Comparison of ENCODE assay signal across 23 cellular contexts in the genomic region with DNA sequence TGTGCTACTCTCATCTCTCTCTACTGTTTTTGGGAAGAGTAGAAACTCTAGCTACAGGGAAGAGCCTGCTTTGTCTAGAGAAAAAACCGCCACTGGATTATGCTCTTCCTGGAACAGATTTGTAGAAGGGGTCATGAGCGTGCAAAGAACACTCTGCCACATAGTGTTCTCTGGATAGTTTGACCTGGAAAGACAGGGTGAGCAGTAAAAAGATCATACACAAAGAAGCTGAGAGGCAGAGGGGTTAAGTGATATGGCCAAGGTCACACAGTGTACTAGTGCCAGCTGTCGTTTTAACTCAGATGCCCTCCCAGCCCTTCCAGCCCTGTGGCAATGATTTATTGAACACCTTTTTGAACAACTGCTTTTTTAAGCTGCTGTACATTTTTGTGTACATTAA.
"Had no signal": no experiment of that assay in that cellular context is flagged by ENCODE, and none has a peak within 500 bp of the region (broad histone marks: within the 10 kb centered on the region; RNA-seq: fewer than 3 reads in every experiment).

No MANE protein-coding gene starts in this region.

- H3K27me3 ChIP-seq: brain microvascular endothelial cell, stomach, thyroid gland, upper lobe of left lung, vagina had no signal

- H3K4me1 ChIP-seq: stomach, thyroid gland, vagina had no signal

- H3K36me3 ChIP-seq: brain microvascular endothelial cell, stomach, thyroid gland, upper lobe of left lung, vagina had no signal

- H3K9me3 ChIP-seq: thyroid gland, upper lobe of left lung, vagina had no signal

- H3K4me3 ChIP-seq: stomach, thyroid gland, upper lobe of left lung, vagina had no signal

- H3K27ac ChIP-seq: brain microvascular endothelial cell, stomach, thyroid gland, upper lobe of left lung, vagina had no signal

- ATAC-seq: activated CD8-positive, alpha-beta T cell treated with anti-CD3 and anti-CD28 coated beads for 36 hours; activated T-cell treated with anti-CD3 and anti-CD28 coated beads, Interleukin-2, amount 50 U/mL, for 4 hours; activated T-helper 17 cell treated with anti-CD3 and anti-CD28 coated beads, Interleukin-2, amount 50 U/mL, for 72 hours; natural killer cell; sciatic nerve; stimulated activated naive B cell treated with anti-CD40 and anti-IgM and Interleukin-4, amounts not matched to agents 10 μg/mL and 1 μg/mL and 100 μg/mL, for 72 hours had no signal

- DNase-seq: activated B cell treated with CpG ODN at 0.5 μM for 24 hours; activated CD4-positive, alpha-beta T cell treated with anti-CD3 and anti-CD28 coated beads, Interleukin-2, amount 50 U/mL, for 1 hour; activated CD8-positive, alpha-beta T cell treated with anti-CD3 and anti-CD28 coated beads for 36 hours; activated gamma-delta T cell treated with Interleukin-2 at 50 U/mL for 16 hours; activated naive CD4-positive, alpha-beta T cell treated with anti-CD3 and anti-CD28 coated beads, Interleukin-2, amount 50 U/mL, for 16 hours; activated T-cell treated with anti-CD3 and anti-CD28 coated beads, Interleukin-2, amount 50 U/mL, for 4 hours; amniotic stem cell; brain microvascular endothelial cell; caudate nucleus; cortex of kidney; foreskin fibroblast; head of caudate nucleus; natural killer cell; small intestine; stimulated activated CD4-positive, alpha-beta T cell treated with anti-CD3 and anti-CD28 coated beads, Interleukin-1b, Interleukin-23, amount 100 ng/mL, for 48 hours; stimulated activated naive B cell treated with anti-CD40 and anti-IgM and Interleukin-4, amounts not matched to agents 10 μg/mL and 1 μg/mL and 100 μg/mL, for 72 hours; stomach; T-helper 1 cell; thyroid gland; upper lobe of left lung had no signal
